In genomic region chr19:52139291-52140076, GRCh38 we compare ENCODE assay signal across 8 cellular contexts. TPM values are rescaled to one million over a fixed set of nuclear protein-coding genes. Genes with fewer than 3 reads are reported as not detected.
DNase-seq lines count a peak whose midpoint lies in the region; ATAC-seq and TF ChIP-seq lines count a peak whose summit lies in the region.

Gene ZNF616 (minus strand): TSS chr19:52139938. CDS start chr19:52130512, 9,426 bp downstream.

- DNase-seq in EH (ENCODE audit: low read depth) (peak; percentile 94), LHCN-M2 (ENCODE audit: low read depth) (peak; percentile 92), RPMI8226 (peak; percentile 96), fibroblast of lung (ENCODE audit: low read depth in 2 of 2) (peak; percentile 90 to 94)
- peak; percentile 93 to 99 (median 97) for DNase-seq in naive thymus-derived CD8-positive, alpha-beta T cell
- peak; percentile 94 for DNase-seq in stimulated activated naive B cell treated with anti-CD40 and anti-IgM and Interleukin-4, amounts not matched to agents 10 μg/mL and 1 μg/mL and 100 μg/mL, for 72 hours

- peaks cover 21% of the 10 kb centered on the region for H3K36me3 Mint-ChIP-seq in activated T-helper 17 cell treated with anti-CD3 and anti-CD28 coated beads, Interleukin-2, amount 50 U/mL, for 72 hours (ENCODE audit: low read depth)
- H3K36me3 Mint-ChIP-seq in naive thymus-derived CD8-positive, alpha-beta T cell = peaks cover 14 to 17% (median 14%) of the 10 kb centered on the region in 3 donors
- peaks cover 4 to 39% of the 10 kb centered on the region in 2 donors for H3K36me3 Mint-ChIP-seq in stimulated activated naive B cell treated with anti-CD40 and anti-IgM and Interleukin-4, amounts not matched to agents 10 μg/mL and 1 μg/mL and 100 μg/mL, for 72 hours

- H3K4me1 ChIP-seq in fibroblast of lung (ENCODE audit: control insufficient read depth, extremely low read depth, insufficient read depth, low read length) = peaks cover 4% of the 10 kb centered on the region

- H3K9ac ChIP-seq in fibroblast of lung (ENCODE audit: insufficient read depth, low read length) = peak within 1 kb of the TSS; percentile 83

- H3K79me2 ChIP-seq in fibroblast of lung (ENCODE audit: control insufficient read depth, insufficient read depth, low read length) = peaks cover 19% of the 10 kb centered on the region

- H3K4me2 ChIP-seq in fibroblast of lung (ENCODE audit: extremely low read depth, insufficient read depth, low read length) = peak within 1 kb of the TSS; percentile 87

- H3K4me3 Mint-ChIP-seq in activated T-helper 17 cell treated with anti-CD3 and anti-CD28 coated beads, Interleukin-2, amount 50 U/mL, for 72 hours = peak within 1 kb of the TSS; percentile 99
- H3K4me3 Mint-ChIP-seq in naive thymus-derived CD8-positive, alpha-beta T cell = peak within 1 kb of the TSS; percentile 88 to 99 (median 96)
- peak within 1 kb of the TSS; percentile 93 to 99 for H3K4me3 Mint-ChIP-seq in stimulated activated naive B cell treated with anti-CD40 and anti-IgM and Interleukin-4, amounts not matched to agents 10 μg/mL and 1 μg/mL and 100 μg/mL, for 72 hours

- H3K4me3 ChIP-seq in fibroblast of lung (replicated peaks in 1 of 4; ENCODE audit: control extremely low read depth in 1 of 4, insufficient read depth in 1 of 4, low read depth in 3 of 4, low read length in 4 of 4) = peak within 1 kb of the TSS; percentile 56 to 100 (median 91)

- peaks cover 5% of the 10 kb centered on the region for H3K9me3 Mint-ChIP-seq in activated T-helper 17 cell treated with anti-CD3 and anti-CD28 coated beads, Interleukin-2, amount 50 U/mL, for 72 hours
- H3K9me3 Mint-ChIP-seq in naive thymus-derived CD8-positive, alpha-beta T cell = peaks cover 0 to 27% (median 17%) of the 10 kb centered on the region in 9 donors
- H3K9me3 Mint-ChIP-seq in stimulated activated naive B cell treated with anti-CD40 and anti-IgM and Interleukin-4, amounts not matched to agents 10 μg/mL and 1 μg/mL and 100 μg/mL, for 72 hours = peaks cover 0 to 4% of the 10 kb centered on the region in 2 donors

- H4K20me1 ChIP-seq in fibroblast of lung (ENCODE audit: control insufficient read depth, extremely low read depth, insufficient read depth, low read length) = no peaks in the 10 kb centered on the region

- H3K27me3 Mint-ChIP-seq in activated T-helper 17 cell treated with anti-CD3 and anti-CD28 coated beads, Interleukin-2, amount 50 U/mL, for 72 hours = no peaks in the 10 kb centered on the region
- H3K27me3 Mint-ChIP-seq in naive thymus-derived CD8-positive, alpha-beta T cell = no peaks in the 10 kb centered on the region
- no peaks in the 10 kb centered on the region for H3K27me3 Mint-ChIP-seq in stimulated activated naive B cell treated with anti-CD40 and anti-IgM and Interleukin-4, amounts not matched to agents 10 μg/mL and 1 μg/mL and 100 μg/mL, for 72 hours

- POLR2A ChIA-PET in naive thymus-derived CD8-positive, alpha-beta T cell (lab: Charles Lee) = interaction anchor here (0.9 to 3.0 kb wide), 7 partner anchors 26 to 131 kb away, joined by 3 to 26 read pairs (median 7); partner anchors contain the start of genes PPP2R1A and ZNF836

- peak within 1 kb of the TSS; percentile 88 for H3K27ac ChIP-seq in fibroblast of lung (ENCODE audit: insufficient read depth, low read length)

- no peaks in the 10 kb centered on the region for H3K27me3 ChIP-seq in fibroblast of lung (ENCODE audit: control insufficient read depth, insufficient read depth, low read length)

- peak; percentile 62 to 65 for TF ChIP-seq CTCF in fibroblast of lung (conservative IDR thresholded peaks at IDR 0.05 in 1 of 2, IDR thresholded peaks at IDR 0.05 in 1 of 2; ENCODE audit: low read depth in 1 of 2, low read length in 2 of 2)

- H3K36me3 ChIP-seq in fibroblast of lung (ENCODE audit: control insufficient read depth, insufficient read depth, low read length) = no peaks in the 10 kb centered on the region

- peaks cover 21% of the 10 kb centered on the region for H3K4me1 Mint-ChIP-seq in activated T-helper 17 cell treated with anti-CD3 and anti-CD28 coated beads, Interleukin-2, amount 50 U/mL, for 72 hours
- H3K4me1 Mint-ChIP-seq in naive thymus-derived CD8-positive, alpha-beta T cell = peaks cover 24 to 42% (median 38%) of the 10 kb centered on the region in 4 donors
- H3K4me1 Mint-ChIP-seq in stimulated activated naive B cell treated with anti-CD40 and anti-IgM and Interleukin-4, amounts not matched to agents 10 μg/mL and 1 μg/mL and 100 μg/mL, for 72 hours = peaks cover 18 to 41% of the 10 kb centered on the region in 2 donors

- peak within 1 kb of the TSS; percentile 94 for H3K27ac Mint-ChIP-seq in activated T-helper 17 cell treated with anti-CD3 and anti-CD28 coated beads, Interleukin-2, amount 50 U/mL, for 72 hours
- H3K27ac Mint-ChIP-seq in naive thymus-derived CD8-positive, alpha-beta T cell = peak within 1 kb of the TSS; percentile 90 to 99 (median 96)
- H3K27ac Mint-ChIP-seq in stimulated activated naive B cell treated with anti-CD40 and anti-IgM and Interleukin-4, amounts not matched to agents 10 μg/mL and 1 μg/mL and 100 μg/mL, for 72 hours = peak within 1 kb of the TSS; percentile 93

- H3K9me3 ChIP-seq in fibroblast of lung (ENCODE audit: control insufficient read depth, insufficient read depth, low read depth, low read length) = no peaks in the 10 kb centered on the region

- peak; percentile 90 for ATAC-seq in GM21825 (IDR thresholded peaks at IDR 0.05; ENCODE audit: unreplicated experiment)
- peak; percentile 98 for ATAC-seq in activated T-helper 17 cell treated with anti-CD3 and anti-CD28 coated beads, Interleukin-2, amount 50 U/mL, for 72 hours (replicated peaks)
- peak; percentile 94 to 97 for ATAC-seq in naive thymus-derived CD8-positive, alpha-beta T cell
- ATAC-seq in stimulated activated naive B cell treated with anti-CD40 and anti-IgM and Interleukin-4, amounts not matched to agents 10 μg/mL and 1 μg/mL and 100 μg/mL, for 72 hours (replicated peaks) = peak; percentile 94 to 97

- H2AFZ ChIP-seq in fibroblast of lung (ENCODE audit: low read length) = peak within 1 kb of the TSS; percentile 97

RNA-seq across cellular contexts. Expression of gene ZNF616, which starts in this region (rescaled TPM):
- total RNA-seq in LHCN-M2 (2014; rRNA removed) (8.7 and 10.7 TPM in 2 replicates), fibroblast of lung (11.3 and 12.4 TPM in 2 replicates)
- 3.4 TPM for polyA plus RNA-seq in LHCN-M2 (2012)
- 10 to 100 TPM in 1 of 2 donors, 1 to 10 TPM in 1; 5.4 to 11.6 TPM for total RNA-seq in activated T-helper 17 cell treated with anti-CD3 and anti-CD28 coated beads, Interleukin-2, amount 50 U/mL, for 72 hours
- 5.5 and 6.8 TPM in 2 replicates for polyA plus RNA-seq in fibroblast of lung
- polyA plus RNA-seq in fibroblast of lung (2012) = 5.5 and 8.2 TPM in 2 replicates
- polyA minus RNA-seq in fibroblast of lung (ENCODE audit: low replicate concordance) = 2.1 and 3.8 TPM in 2 replicates
- 10 to 100 TPM; 15.5 to 16.7 TPM for total RNA-seq in naive thymus-derived CD8-positive, alpha-beta T cell
- 1 to 10 TPM; 2.3 to 6.7 (median 4.9) TPM for polyA plus RNA-seq in naive thymus-derived CD8-positive, alpha-beta T cell

Comparison
In these comparisons a context has a peak if more than half of its experiments do, and no peak if none do; other contexts are left out.
1. Peak in every context shown above with its lines: DNase-seq, ATAC-seq, H3K4me3 ChIP-seq and H3K27ac ChIP-seq.